Comparison of ENCODE assay signal across 13 cellular contexts in the genomic region with DNA sequence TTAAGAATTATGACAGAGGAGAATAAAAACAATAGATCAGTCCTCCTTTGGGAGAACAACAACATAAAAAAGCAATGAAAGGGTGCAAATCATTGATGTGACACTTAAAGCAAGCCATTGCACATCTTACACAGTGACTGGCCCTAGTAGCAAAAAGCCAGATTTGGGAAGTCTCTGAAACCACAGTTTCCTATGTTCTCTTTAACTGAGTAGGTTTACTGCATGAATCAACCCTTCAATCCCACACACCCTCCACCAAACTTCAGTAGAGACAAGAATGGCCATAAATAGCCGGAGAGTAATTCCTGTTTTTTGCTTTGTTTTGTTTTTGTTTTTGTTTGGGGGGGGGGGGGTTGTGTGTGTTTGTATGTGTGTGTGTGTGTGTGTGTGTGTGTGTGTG.
"Had no signal": no experiment of that assay in that cellular context is flagged by ENCODE, and none has a peak within 500 bp of the region (broad histone marks: within the 10 kb centered on the region; RNA-seq: fewer than 3 reads in every experiment).

No MANE protein-coding gene starts in this region.

- H3K9me3 ChIP-seq: right atrium auricular region had no signal

- H3K36me3 ChIP-seq: right atrium auricular region had no signal

- H3K27ac ChIP-seq: foreskin keratinocyte, right atrium auricular region, skin epidermis had no signal

- DNase-seq: activated CD4-positive, alpha-beta T cell treated with anti-CD3 and anti-CD28 coated beads for 1 hour; activated CD4-positive, alpha-beta T cell treated with anti-CD3 and anti-CD28 coated beads, Interleukin-2, amount 50 U/mL, for 4 hours; activated naive CD4-positive, alpha-beta T cell treated with anti-CD3 and anti-CD28 coated beads for 36 hours; activated T-cell treated with anti-CD3 and anti-CD28 coated beads for 4 hours; effector memory CD8-positive, alpha-beta T cell; foreskin keratinocyte; stimulated activated CD4-positive, alpha-beta T cell treated with anti-CD3 and anti-CD28 coated beads, Interleukin-15, amount 100 ng/mL, for 24 hours; stimulated activated CD4-positive, alpha-beta T cell treated with anti-CD3 and anti-CD28 coated beads, Interleukin-4, amount 100 ng/mL, for 1 hour; stimulated activated naive CD4-positive, alpha-beta T cell; substantia nigra; trophoblast cell had no signal

- H3K4me3 ChIP-seq: right atrium auricular region, skin epidermis had no signal

- H3K27me3 ChIP-seq: right atrium auricular region had no signal

- H3K4me1 ChIP-seq: foreskin keratinocyte, right atrium auricular region had no signal
